8 cellular contexts compared by ENCODE assay signal in the genomic region with DNA sequence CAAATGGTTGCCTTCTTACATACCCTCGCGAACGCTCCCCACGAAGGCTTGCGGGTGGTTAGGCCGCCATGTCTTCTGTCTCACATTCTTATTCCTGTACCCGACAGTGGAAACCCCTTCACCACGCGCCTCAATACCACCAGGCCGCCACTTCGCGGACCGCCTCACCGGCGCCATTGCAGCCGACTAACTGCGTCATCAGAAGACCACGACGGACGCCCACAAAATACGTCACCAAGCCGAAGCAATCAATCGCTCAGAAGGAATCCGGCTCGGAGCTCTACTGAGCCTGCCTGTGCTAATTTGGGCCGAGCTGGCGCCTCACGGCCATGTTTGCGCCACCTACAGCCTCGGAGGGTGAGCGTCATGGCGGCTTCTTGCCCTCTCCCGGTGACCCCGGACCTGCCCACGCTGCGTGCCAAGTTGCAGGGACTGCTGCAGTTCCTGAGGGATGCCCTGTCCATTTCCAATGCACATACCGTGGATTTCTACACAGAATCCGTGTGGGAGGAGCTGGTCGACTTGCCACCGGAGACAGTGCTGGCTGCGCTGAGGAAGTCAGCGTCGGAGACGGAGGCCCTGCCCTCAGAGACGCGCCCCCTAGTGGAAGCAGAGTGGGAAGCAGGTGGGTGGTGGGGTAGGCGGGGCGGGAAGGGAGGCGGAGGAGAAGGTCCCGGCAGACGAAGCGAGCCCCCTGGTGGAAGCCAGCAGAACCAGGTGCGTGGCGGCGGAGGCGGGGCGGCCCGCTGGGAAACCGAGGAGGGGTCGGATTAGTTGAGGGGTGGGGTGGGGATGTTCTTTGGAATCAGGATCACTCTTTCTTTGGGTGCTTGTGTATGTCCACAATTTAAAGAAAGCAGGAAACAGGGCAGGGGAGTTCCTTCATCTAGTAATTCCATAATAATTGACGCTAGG. TPM values are rescaled to one million over a fixed set of nuclear protein-coding genes. Genes with fewer than 3 reads are reported as not detected.
A peak's percentile ranks its signal among the peaks of the same experiment; 100 is the strongest.
DNase-seq lines count a peak whose midpoint lies in the region; ATAC-seq and TF ChIP-seq lines count a peak whose summit lies in the region.

A gene with protein sequence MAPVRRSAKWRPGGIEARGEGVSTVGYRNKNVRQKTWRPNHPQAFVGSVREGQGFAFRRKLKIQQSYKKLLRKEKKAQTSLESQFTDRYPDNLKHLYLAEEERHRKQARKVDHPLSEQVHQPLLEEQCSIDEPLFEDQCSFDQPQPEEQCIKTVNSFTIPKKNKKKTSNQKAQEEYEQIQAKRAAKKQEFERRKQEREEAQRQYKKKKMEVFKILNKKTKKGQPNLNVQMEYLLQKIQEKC (minus strand): TSS at position 188 of the 915 bp plus-strand sequence. CDS start 11 bp downstream, at position 177.
A gene with protein sequence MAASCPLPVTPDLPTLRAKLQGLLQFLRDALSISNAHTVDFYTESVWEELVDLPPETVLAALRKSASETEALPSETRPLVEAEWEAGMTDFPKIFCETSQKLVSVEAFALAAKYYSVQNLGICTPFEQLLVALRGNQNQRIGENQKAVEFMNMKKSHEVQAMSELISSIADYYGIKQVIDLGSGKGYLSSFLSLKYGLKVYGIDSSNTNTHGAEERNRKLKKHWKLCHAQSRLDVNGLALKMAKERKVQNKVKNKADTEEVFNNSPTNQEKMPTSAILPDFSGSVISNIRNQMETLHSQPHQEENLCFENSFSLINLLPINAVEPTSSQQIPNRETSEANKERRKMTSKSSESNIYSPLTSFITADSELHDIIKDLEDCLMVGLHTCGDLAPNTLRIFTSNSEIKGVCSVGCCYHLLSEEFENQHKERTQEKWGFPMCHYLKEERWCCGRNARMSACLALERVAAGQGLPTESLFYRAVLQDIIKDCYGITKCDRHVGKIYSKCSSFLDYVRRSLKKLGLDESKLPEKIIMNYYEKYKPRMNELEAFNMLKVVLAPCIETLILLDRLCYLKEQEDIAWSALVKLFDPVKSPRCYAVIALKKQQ (plus strand): TSS at position 330 of the 915 bp plus-strand sequence. CDS start 37 bp downstream, at position 367.

- peak within 1 kb of the TSS; percentile 90 for H3K4me2 ChIP-seq in neural progenitor cell

- H3K27me3 ChIP-seq in HAP-1 (ENCODE audit: low read depth), result no peaks in the 10 kb centered on the region
- H3K27me3 ChIP-seq in MG63, result no peaks in the 10 kb centered on the region
- H3K27me3 ChIP-seq in foreskin keratinocyte, result no peaks in the 10 kb centered on the region
- no peaks in the 10 kb centered on the region for H3K27me3 ChIP-seq in neural progenitor cell

- no peaks in the 10 kb centered on the region for H3F3A ChIP-seq in neural progenitor cell (ENCODE audit: low read depth)

- peaks cover 70% of the 10 kb centered on the region for H3K79me2 ChIP-seq in neural progenitor cell (ENCODE audit: low read depth)

- peak within 1 kb of the TSS; percentile 100 for H2AFZ ChIP-seq in neural progenitor cell (replicated peaks)

- H3K4me3 Mint-ChIP-seq in neural progenitor cell, result peak within 1 kb of the TSS; percentile 100

- peak; percentile 95 for ATAC-seq in foreskin keratinocyte

- peak; percentile 97 for TF ChIP-seq CTCF in foreskin keratinocyte (conservative IDR thresholded peaks at IDR 0.05)
- TF ChIP-seq CTCF in neural progenitor cell (IDR thresholded peaks at IDR 0.05), result peak; percentile 99

- H3K9ac ChIP-seq in neural progenitor cell, result peak within 1 kb of the TSS; percentile 99

- peaks cover 21% of the 10 kb centered on the region for H3K36me3 Mint-ChIP-seq in neural progenitor cell

- H3K4me1 Mint-ChIP-seq in neural progenitor cell, result peaks cover 18% of the 10 kb centered on the region

- DNase-seq in GF-D8 (lab: John Stamatoyannopoulos, UW) (peak; percentile 89), HAP-1 (ENCODE audit: low spot score in 2 of 2) (peak; percentile 95 to 97), MG63 (peak; percentile 96), SHP77 treated with DMSO at 0.1 percent for 48 hours (lab: John Stamatoyannopoulos, UW) (peak; percentile 93), foreskin keratinocyte (peak; percentile 93 to 96), neural progenitor cell (ENCODE audit: low spot score) (peak; percentile 98), stromal cell of bone marrow (ENCODE audit: low read depth) (peak; percentile 98)
- peak; percentile 98 for DNase-seq in activated gamma-delta T cell treated with anti-CD3 and anti-CD28 coated beads, Interleukin-2, amount 50 U/mL, for 16 hours (ENCODE audit: low read depth)

- peaks cover 4% of the 10 kb centered on the region for H3K27me3 Mint-ChIP-seq in neural progenitor cell (ENCODE audit: insufficient read depth, low read depth)

- H3K36me3 ChIP-seq in HAP-1 (replicated peaks), result peaks cover 35% of the 10 kb centered on the region
- peaks cover 35% of the 10 kb centered on the region for H3K36me3 ChIP-seq in MG63
- peaks cover 30% of the 10 kb centered on the region for H3K36me3 ChIP-seq in neural progenitor cell

- H3K4me1 ChIP-seq in HAP-1, result peaks cover 14% of the 10 kb centered on the region
- no peaks in the 10 kb centered on the region for H3K4me1 ChIP-seq in foreskin keratinocyte
- peaks cover 22% of the 10 kb centered on the region for H3K4me1 ChIP-seq in neural progenitor cell

- H3K27ac Mint-ChIP-seq in neural progenitor cell, result peak within 1 kb of the TSS; percentile 100

- peaks cover 3% of the 10 kb centered on the region for H3K9me3 Mint-ChIP-seq in neural progenitor cell

- in situ Hi-C loops in HAP-1 (cut with MboI; ENCODE audit: low sequenced_read_pairs), result no loop called here

- H3K4me3 ChIP-seq in HAP-1, result peak within 1 kb of the TSS; percentile 72
- peak within 1 kb of the TSS; percentile 88 for H3K4me3 ChIP-seq in MG63
- peak within 1 kb of the TSS; percentile 95 for H3K4me3 ChIP-seq in neural progenitor cell

- H3K27ac ChIP-seq in foreskin keratinocyte (peak within 1 kb of the TSS; percentile 84), neural progenitor cell (peak within 1 kb of the TSS; percentile 73)

- no peaks in the 10 kb centered on the region for H4K20me1 ChIP-seq in neural progenitor cell (ENCODE audit: low read depth)

- H3K9me3 ChIP-seq in HAP-1 (no peaks in the 10 kb centered on the region), MG63 (no peaks in the 10 kb centered on the region), neural progenitor cell (ENCODE audit: low read depth) (no peaks in the 10 kb centered on the region)

RNA-seq across cellular contexts. Expression of the first gene that starts in this region (rescaled TPM):
- total RNA-seq in MG63 (2014; rRNA removed; shearing (Covaris generic); ENCODE audit: low replicate concordance), result 54.6 and 142 TPM in 2 replicates
- total RNA-seq in foreskin keratinocyte (54.5 and 59.9 TPM in 2 replicates), neural progenitor cell (ENCODE audit: low replicate concordance) (75.2 and 84.7 TPM in 2 replicates)
- 48.0 and 58.8 TPM in 2 replicates for polyA plus RNA-seq in foreskin keratinocyte

RNA-seq across cellular contexts. Expression of the second gene that starts in this region (rescaled TPM):
- 3.1 and 4.0 TPM in 2 replicates for total RNA-seq in MG63 (2014; rRNA removed; shearing (Covaris generic); ENCODE audit: low replicate concordance)
- total RNA-seq in foreskin keratinocyte, result 3.5 and 4.1 TPM in 2 replicates
- 2.7 and 2.8 TPM in 2 replicates for polyA plus RNA-seq in foreskin keratinocyte
- 9.3 and 11.2 TPM in 2 replicates for total RNA-seq in neural progenitor cell (ENCODE audit: low replicate concordance)

Comparison
In these comparisons a context has a peak if more than half of its experiments do, and no peak if none do; other contexts are left out.
1. Peak in every context shown above with its lines: DNase-seq, ATAC-seq, H3K4me3 ChIP-seq and H3K27ac ChIP-seq.